In the genomic region with DNA sequence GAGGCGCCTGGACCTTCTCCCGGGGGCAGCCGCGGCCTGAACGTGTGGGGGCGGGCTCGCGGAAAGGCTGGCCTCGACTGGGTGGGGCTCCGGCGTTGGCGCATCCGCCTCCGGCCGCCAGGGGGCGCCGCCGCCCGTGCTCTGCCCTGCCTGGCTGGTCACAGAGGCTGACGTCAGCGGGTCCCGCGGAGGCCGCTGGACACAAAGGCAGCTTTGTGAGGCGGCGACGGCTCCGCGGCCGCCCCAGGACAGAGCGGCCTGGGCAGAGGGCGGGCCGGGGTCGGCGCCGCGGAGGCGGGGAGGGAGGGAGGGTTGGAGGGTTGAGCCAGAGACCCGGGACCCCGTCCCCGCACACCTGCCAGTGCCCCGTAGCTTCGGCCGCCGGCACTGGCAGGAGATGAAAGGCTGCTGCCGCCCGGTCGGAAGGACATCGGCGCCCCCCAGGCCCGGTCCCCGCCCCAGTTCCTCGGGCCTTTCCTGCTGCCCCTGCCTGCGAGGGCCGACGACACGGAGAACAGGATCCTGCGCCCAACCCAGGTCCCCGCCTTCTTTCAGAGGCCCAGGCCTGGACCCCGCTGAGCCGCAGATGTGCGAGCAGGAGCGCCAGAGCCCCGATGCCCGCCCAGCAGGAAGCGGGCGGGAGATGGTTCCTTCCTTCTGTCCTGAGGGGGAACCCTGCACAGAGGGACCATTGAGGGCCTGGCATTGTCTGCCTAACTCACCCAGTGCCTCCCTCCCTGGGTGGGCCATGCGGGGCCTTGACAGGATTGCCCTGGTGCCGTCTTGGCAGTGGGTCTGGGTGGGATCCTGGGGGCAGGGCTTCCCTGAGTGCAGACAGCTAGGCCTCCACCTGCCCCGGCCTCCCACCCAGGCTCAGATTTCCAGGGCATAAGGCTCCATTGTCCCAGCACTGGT, we compare ENCODE assay signal across 8 cellular contexts. TPM values are rescaled to one million over a fixed set of nuclear protein-coding genes. Genes with fewer than 3 reads are reported as not detected.
DNase-seq lines count a peak whose midpoint lies in the region; ATAC-seq and TF ChIP-seq lines count a peak whose summit lies in the region.

No MANE protein-coding gene starts in this region.

- H3K36me3 ChIP-seq in lower lobe of right lung, result peaks cover 42% of the 10 kb centered on the region

- TF ChIP-seq CTCF in dorsolateral prefrontal cortex (IDR thresholded peaks at IDR 0.05 in 54 of 56, conservative IDR thresholded peaks at IDR 0.05 in 2 of 56; ENCODE audit: low read depth in 1 of 56, partially characterized antibody in 56 of 56) (peak; percentile 78 to 99 (median 94)), lower lobe of right lung (IDR thresholded peaks at IDR 0.05) (peak; percentile 98)

- peak overlapping the region; percentile 46 to 80 (median 68) for H3K4me3 ChIP-seq in dorsolateral prefrontal cortex
- H3K4me3 ChIP-seq in lower lobe of right lung, result peak overlapping the region; percentile 56

- peak; percentile 82 for ATAC-seq in GM18861 (IDR thresholded peaks at IDR 0.05; ENCODE audit: unreplicated experiment)
- ATAC-seq in HG03103 (IDR thresholded peaks at IDR 0.05; ENCODE audit: low read depth, unreplicated experiment), result peak; percentile 79
- peak; percentile 89 to 91 for ATAC-seq in lower lobe of right lung

- DNase-seq in AG08396 (ENCODE audit: low spot score), result peak; percentile 97
- DNase-seq in NCI-H69 (lab: John Stamatoyannopoulos, UW), result peak; percentile 88
- peak; percentile 84 to 86 for DNase-seq in activated CD4-positive, alpha-beta T cell treated with anti-CD3 and anti-CD28 coated beads, Interleukin-2, amount 50 U/mL, for 48 hours
- DNase-seq in dorsolateral prefrontal cortex, result peak; percentile 90 to 97 (median 94)
- DNase-seq in lower lobe of right lung, result peak; percentile 96
- peak; percentile 40 to 80 (median 61) for DNase-seq in stimulated activated CD4-positive, alpha-beta T cell treated with anti-CD3 and anti-CD28 coated beads, TNF-alpha, amount 100 ng/mL, for 1 hour (ENCODE audit: low read depth in 3 of 3, low spot score in 1 of 3)

- no peaks in the 10 kb centered on the region for H3K27me3 ChIP-seq in dorsolateral prefrontal cortex
- no peaks in the 10 kb centered on the region for H3K27me3 ChIP-seq in lower lobe of right lung (ENCODE audit: low read depth)

- H3K27ac ChIP-seq in dorsolateral prefrontal cortex (peak overlapping the region; percentile 98 to 100 (median 100)), lower lobe of right lung (peak overlapping the region; percentile 96)

- no peaks in the 10 kb centered on the region for H3K9me3 ChIP-seq in lower lobe of right lung

- peaks cover 72% of the 10 kb centered on the region for H3K4me1 ChIP-seq in lower lobe of right lung

- intact Hi-C loops in dorsolateral prefrontal cortex (cut with DNase I) (no loop called here), lower lobe of right lung (cut with DNase I) (no loop called here)

RNA-seq across cellular contexts. Expression of a gene that starts 8.7 kb away (rescaled TPM):
- 100 to 1,000 TPM in 85 of 120 experiments, 10 to 100 TPM in 35; 36.0 to 486 (median 135) TPM for total RNA-seq in dorsolateral prefrontal cortex
- total RNA-seq in lower lobe of right lung, result 77.6 TPM

RNA-seq across cellular contexts. Expression of a gene that starts 18.6 kb away (rescaled TPM):
- total RNA-seq in dorsolateral prefrontal cortex (1 to 10 TPM in 95 of 120 experiments, under 1 TPM in 23, not detected in 2; 0.31 to 7.4 (median 1.7) TPM), lower lobe of right lung (not detected)

RNA-seq across cellular contexts. Expression of a gene that starts 24.3 kb away (rescaled TPM):
- total RNA-seq in dorsolateral prefrontal cortex (100 to 1,000 TPM; 117 to 240 (median 161) TPM), lower lobe of right lung (372 TPM)

RNA-seq across cellular contexts. Expression of a gene that starts 31.9 kb away (rescaled TPM):
- total RNA-seq in dorsolateral prefrontal cortex (10 to 100 TPM; 15.0 to 46.2 (median 28.8) TPM), lower lobe of right lung (66.9 TPM)

RNA-seq across cellular contexts. Expression of a gene that starts 38.9 kb away (rescaled TPM):
- total RNA-seq in dorsolateral prefrontal cortex, result 10 to 100 TPM in 25 of 120 experiments, 1 to 10 TPM in 95; 3.0 to 14.8 (median 8.4) TPM
- total RNA-seq in lower lobe of right lung, result 4.0 TPM

Comparison
In these comparisons a context has a peak if more than half of its experiments do, and no peak if none do; other contexts are left out.
1. Peak in every context shown above with its lines: DNase-seq, ATAC-seq, H3K4me3 ChIP-seq and H3K27ac ChIP-seq.